Comparison of ENCODE assay signal across 8 cellular contexts in the genomic region with DNA sequence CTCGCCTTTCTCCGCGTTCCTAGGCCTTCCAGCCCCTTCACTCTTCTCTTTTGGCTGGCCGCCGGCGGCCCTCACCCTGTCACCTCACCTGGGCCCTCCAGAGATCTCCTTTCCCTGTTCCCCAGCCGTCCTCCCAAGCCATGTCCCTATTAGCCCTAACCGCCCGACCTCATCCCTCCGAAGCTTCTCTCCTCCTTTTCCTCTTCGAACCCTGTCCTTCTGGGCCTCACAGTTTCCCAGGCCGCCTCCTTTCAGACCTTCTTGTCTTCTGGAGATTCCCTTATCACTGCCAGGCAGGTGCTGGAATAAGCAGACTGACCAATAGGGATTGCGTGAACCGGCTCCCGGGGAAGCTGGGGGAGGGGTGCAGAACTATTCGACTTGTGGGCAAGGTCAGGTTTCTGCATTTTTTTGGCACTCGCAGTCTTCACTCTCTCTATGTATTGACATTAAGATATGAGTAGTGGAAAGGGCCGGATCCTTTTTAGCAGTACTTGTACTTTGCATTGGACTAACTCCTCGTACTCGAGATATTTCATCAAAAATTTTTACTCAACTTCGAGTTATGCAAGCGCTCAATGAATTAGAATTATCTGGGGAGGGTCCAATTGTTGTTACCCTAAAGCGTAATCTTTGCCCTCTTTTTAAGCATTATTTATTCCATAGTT. TPM values are rescaled to one million over a fixed set of nuclear protein-coding genes. Genes with fewer than 3 reads are reported as not detected.
DNase-seq lines count a peak whose midpoint lies in the region; ATAC-seq and TF ChIP-seq lines count a peak whose summit lies in the region.

No MANE protein-coding gene starts in this region.

- DNase-seq in AG04450 (ENCODE audit: low read depth, low spot score) (peak; percentile 39), NCI-H146 treated with DMSO at 0.1 percent for 48 hours (lab: John Stamatoyannopoulos, UW; ENCODE audit: unreplicated experiment) (peak; percentile 35), fibroblast of gingiva (ENCODE audit: low read depth) (peak; percentile 64), myocyte (ENCODE audit: low read depth) (peak; percentile 75), ureter (ENCODE audit: low spot score) (peak; percentile 66)
- DNase-seq in activated CD8-positive, alpha-beta memory T cell treated with anti-CD3 and anti-CD28 coated beads, Interleukin-2, amount 10 ng/mL, durations not matched to agents 7 days and 5 days: peak; percentile 54

- peak overlapping the region; percentile 92 for H3K4me3 ChIP-seq in AG04450 (ENCODE audit: low read depth, low read length)

- H3K27me3 ChIP-seq in AG04450 (ENCODE audit: control insufficient read depth, insufficient read depth, low read length): no peaks in the 10 kb centered on the region

- CTCF ChIA-PET in AG04450 (lab: Charles Lee): interaction anchor here (0.7 kb wide), 1 partner anchor 11 kb away, joined by 4 read pairs; no protein-coding TSS in a partner anchor
- CTCF ChIA-PET in activated CD8-positive, alpha-beta memory T cell treated with anti-CD3 and anti-CD28 coated beads, Interleukin-2, amount 10 ng/mL, durations not matched to agents 7 days and 5 days (lab: Charles Lee): interaction anchor here (1.0 to 8.7 kb wide), 6 partner anchors 13 to 156 kb away, joined by 3 to 106 read pairs (median 4); a partner anchor contains a TSS

- no peaks in the 10 kb centered on the region for H3K27me3 Mint-ChIP-seq in activated CD8-positive, alpha-beta memory T cell treated with anti-CD3 and anti-CD28 coated beads, Interleukin-2, amount 10 ng/mL, durations not matched to agents 7 days and 5 days

- no peak for TF ChIP-seq POLR2A in GM18505 (IDR thresholded peaks at IDR 0.05; ENCODE audit: borderline replicate concordance, extremely low read depth, insufficient read depth, insufficient read length)

- H3K9me3 ChIP-seq in AG04450 (ENCODE audit: control insufficient read depth, insufficient read depth, low read length): no peaks in the 10 kb centered on the region; the same call in 1 of the 2 replicates

- peak overlapping the region; percentile 86 for H3K27ac Mint-ChIP-seq in activated CD8-positive, alpha-beta memory T cell treated with anti-CD3 and anti-CD28 coated beads, Interleukin-2, amount 10 ng/mL, durations not matched to agents 7 days and 5 days

- H3K4me1 Mint-ChIP-seq in activated CD8-positive, alpha-beta memory T cell treated with anti-CD3 and anti-CD28 coated beads, Interleukin-2, amount 10 ng/mL, durations not matched to agents 7 days and 5 days: peaks cover 27% of the 10 kb centered on the region

- peaks cover 2% of the 10 kb centered on the region for H3K36me3 Mint-ChIP-seq in activated CD8-positive, alpha-beta memory T cell treated with anti-CD3 and anti-CD28 coated beads, Interleukin-2, amount 10 ng/mL, durations not matched to agents 7 days and 5 days

- H3K4me3 Mint-ChIP-seq in activated CD8-positive, alpha-beta memory T cell treated with anti-CD3 and anti-CD28 coated beads, Interleukin-2, amount 10 ng/mL, durations not matched to agents 7 days and 5 days: peak overlapping the region; percentile 99

- peak; percentile 2 for ATAC-seq in GM18505 (IDR thresholded peaks at IDR 0.05; ENCODE audit: unreplicated experiment)
- ATAC-seq in activated CD8-positive, alpha-beta memory T cell treated with anti-CD3 and anti-CD28 coated beads, Interleukin-2, amount 10 ng/mL, durations not matched to agents 7 days and 5 days: peak; percentile 2
- no peak for ATAC-seq in GM19397 (IDR thresholded peaks at IDR 0.05; ENCODE audit: unreplicated experiment)

- TF ChIP-seq CTCF in AG04450 (IDR thresholded peaks at IDR 0.05; ENCODE audit: low read depth, low read length): no peak

- POLR2A ChIA-PET in AG04450 (lab: Yijun Ruan, JAX): interaction anchor here (0.6 to 1.3 kb wide), 2 partner anchors 136 to 203 kb away, joined by 4 read pairs; a partner anchor contains a TSS

- peak overlapping the region; percentile 57 for H3K27ac ChIP-seq in AG04450 (ENCODE audit: low read depth, low read length)

- no peaks in the 10 kb centered on the region for H3K9me3 Mint-ChIP-seq in activated CD8-positive, alpha-beta memory T cell treated with anti-CD3 and anti-CD28 coated beads, Interleukin-2, amount 10 ng/mL, durations not matched to agents 7 days and 5 days (ENCODE audit: low read depth)

RNA-seq across cellular contexts. Expression of a gene that starts 0.7 kb away (rescaled TPM):
- polyA plus RNA-seq in AG04450 (2011; rRNA removed): 44.4 and 59.0 TPM in 2 replicates
- 24.5 and 48.7 TPM in 2 replicates for polyA minus RNA-seq in AG04450 (2011; rRNA and poly(A)+ RNA removed)
- 10 to 100 TPM; 25.7 to 28.2 TPM for total RNA-seq in activated CD8-positive, alpha-beta memory T cell treated with anti-CD3 and anti-CD28 coated beads, Interleukin-2, amount 10 ng/mL, durations not matched to agents 7 days and 5 days
- total RNA-seq in myocyte (42.3 and 48.0 TPM in 2 replicates), ureter (37.3 TPM)
- 18.9 TPM for polyA plus RNA-seq in myocyte (2012)
